Comparison of ENCODE assay signal across 18 cellular contexts in genomic region chr5:44321176-44321575, GRCh38.
"Had no signal": no experiment of that assay in that cellular context is flagged by ENCODE, and none has a peak within 500 bp of the region (broad histone marks: within the 10 kb centered on the region; RNA-seq: fewer than 3 reads in every experiment).

No MANE protein-coding gene starts in this region.

- H3K36me3 ChIP-seq: MG63, SJSA1 had no signal

- FAIRE-seq: RCC 7860 had no signal

- H3K27me3 ChIP-seq: MG63, SJSA1 had no signal

- H3K4me3 ChIP-seq: MG63, SJSA1, SK-N-MC had no signal

- DNase-seq: KBM-7, MG63, NCI-H1092 treated with DMSO at 0.1 percent for 48 hours, NCI-H1436, NCI-H187, NCI-H2029, NCI-H2081 treated with DMSO at 0.1 percent for 48 hours, NCI-H2171, NCI-H226, NCI-H446, NCI-H510A, NCI-H524 treated with DMSO at 0.1 percent for 48 hours, NCI-H69, NCI-H774, SHP77 had no signal
